In the genomic region with DNA sequence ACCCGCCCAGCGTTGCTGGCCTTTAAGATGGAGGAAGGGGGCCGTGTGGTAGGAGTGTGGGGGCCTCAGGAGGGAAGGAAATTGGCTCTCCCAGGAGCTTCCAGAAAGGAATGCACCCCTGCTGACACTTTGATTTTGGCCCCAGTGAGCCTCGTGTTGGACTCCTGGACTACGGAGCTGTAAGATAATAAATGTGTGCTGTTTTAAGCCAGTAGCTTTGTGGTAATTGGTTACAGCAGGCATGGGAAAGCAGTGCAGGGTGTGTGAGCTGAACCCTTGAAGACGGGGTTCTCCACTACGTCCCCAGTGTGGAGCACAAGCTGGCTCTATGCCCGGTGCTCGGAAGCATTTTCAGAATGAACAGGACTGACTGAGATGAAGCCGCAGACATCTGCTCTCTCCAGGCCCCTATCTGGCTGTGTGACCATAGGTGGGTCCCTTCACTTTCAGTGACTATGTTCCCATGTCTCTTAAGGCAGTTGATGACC, we compare ENCODE assay signal across 1 cellular context.
TF ChIP-seq lines count a peak whose summit lies in the region.

No MANE protein-coding gene starts in this region.

TF ChIP-seq in GM23338, 12 proteins besides CTCF, POLR2A, EP300 and RAD21 (continued from another document):
- no peak for TF ChIP-seq EZH2 (IDR thresholded peaks at IDR 0.05; ENCODE audit: low read depth, unreplicated experiment)
- TF ChIP-seq NANOG (IDR thresholded peaks at IDR 0.05; ENCODE audit: borderline replicate concordance): no peak
TF ChIP-seq in GM23338: peak in this region for 0.
